Comparison of ENCODE assay signal across 6 cellular contexts in genomic region chr19:58304748-58305064, GRCh38. TPM values are rescaled to one million over a fixed set of nuclear protein-coding genes. Genes with fewer than 3 reads are reported as not detected.
DNase-seq lines count a peak whose midpoint lies in the region; TF ChIP-seq lines count a peak whose summit lies in the region.

No MANE protein-coding gene starts in this region.

- peaks cover 23% of the 10 kb centered on the region for H3K9me3 Mint-ChIP-seq in activated CD4-positive, alpha-beta T cell treated with anti-CD3 and anti-CD28 coated beads, Interleukin-2, amount 10 ng/mL, durations not matched to agents 24 days and 14 days
- H3K9me3 Mint-ChIP-seq in endothelial cell (ENCODE audit: unreplicated experiment) = no peaks in the 10 kb centered on the region

- H3K27ac Mint-ChIP-seq in activated CD4-positive, alpha-beta T cell treated with anti-CD3 and anti-CD28 coated beads, Interleukin-2, amount 10 ng/mL, durations not matched to agents 24 days and 14 days = peak overlapping the region; percentile 96
- peak overlapping the region; percentile 100 for H3K27ac Mint-ChIP-seq in endothelial cell (ENCODE audit: unreplicated experiment)

- intact Hi-C loops in activated CD4-positive, alpha-beta T cell treated with anti-CD3 and anti-CD28 coated beads, Interleukin-2, amount 10 ng/mL, durations not matched to agents 24 days and 14 days (cut with micrococcal nuclease) = loop anchor here (1.0 to 5.0 kb wide), 10 partner anchors 23 to 1064 kb away; partner anchors contain the start of genes MZF1, ZNF132, ZNF274 and ZNF446

- H3K27me3 Mint-ChIP-seq in activated CD4-positive, alpha-beta T cell treated with anti-CD3 and anti-CD28 coated beads, Interleukin-2, amount 10 ng/mL, durations not matched to agents 24 days and 14 days = no peaks in the 10 kb centered on the region
- peaks cover 11% of the 10 kb centered on the region for H3K27me3 Mint-ChIP-seq in endothelial cell (ENCODE audit: unreplicated experiment)

- TF ChIP-seq CTCF in endothelial cell (IDR thresholded peaks at IDR 0.05; ENCODE audit: unreplicated experiment) = no peak

- H3K4me3 Mint-ChIP-seq in activated CD4-positive, alpha-beta T cell treated with anti-CD3 and anti-CD28 coated beads, Interleukin-2, amount 10 ng/mL, durations not matched to agents 24 days and 14 days = peak overlapping the region; percentile 90
- peak overlapping the region; percentile 100 for H3K4me3 Mint-ChIP-seq in endothelial cell (ENCODE audit: unreplicated experiment)

- peak overlapping the region; percentile 84 to 100 (median 99) for H3K4me3 ChIP-seq in skeletal muscle tissue (ENCODE audit: low read length in 3 of 3)

- DNase-seq in activated CD4-positive, alpha-beta T cell treated with anti-CD3 and anti-CD28 coated beads, Interleukin-2, amount 10 ng/mL, durations not matched to agents 24 days and 14 days = no peak
- no peak for DNase-seq in activated CD4-positive, alpha-beta T cell treated with anti-CD3 and anti-CD28 coated beads for 48 hours
- DNase-seq in endothelial cell (ENCODE audit: low spot score) = no peak
- no peak for DNase-seq in NCI-H2029 treated with DMSO at 0.1 percent for 48 hours (lab: John Stamatoyannopoulos, UW)
- no peak for DNase-seq in NCI-H1092 treated with DMSO at 0.1 percent for 48 hours (lab: John Stamatoyannopoulos, UW)

- H3K4me1 ChIP-seq in skeletal muscle tissue (ENCODE audit: control insufficient read depth in 3 of 3, insufficient read depth in 3 of 3, low read length in 3 of 3) = peaks cover 9 to 18% (median 13%) of the 10 kb centered on the region in 3 donors

- peaks cover 23 to 33% (median 28%) of the 10 kb centered on the region in 3 donors for H3K36me3 ChIP-seq in skeletal muscle tissue (ENCODE audit: control insufficient read depth in 3 of 3, insufficient read depth in 3 of 3, low read length in 3 of 3)

- H3K27me3 ChIP-seq in skeletal muscle tissue (ENCODE audit: control insufficient read depth in 3 of 3, insufficient read depth in 3 of 3, low read length in 3 of 3) = no peaks in the 10 kb centered on the region

- peak overlapping the region; percentile 67 to 96 (median 95) for H3K9ac ChIP-seq in skeletal muscle tissue (ENCODE audit: low read depth in 1 of 3, low read length in 3 of 3)

- H3K4me1 Mint-ChIP-seq in activated CD4-positive, alpha-beta T cell treated with anti-CD3 and anti-CD28 coated beads, Interleukin-2, amount 10 ng/mL, durations not matched to agents 24 days and 14 days = peaks cover 35% of the 10 kb centered on the region
- H3K4me1 Mint-ChIP-seq in endothelial cell (ENCODE audit: unreplicated experiment) = peaks cover 23% of the 10 kb centered on the region

- H3K27ac ChIP-seq in skeletal muscle tissue (ENCODE audit: low read depth, low read length) = peak overlapping the region; percentile 91

- peaks cover 0 to 4% (median 0%) of the 10 kb centered on the region in 3 donors for H3K9me3 ChIP-seq in skeletal muscle tissue (ENCODE audit: control insufficient read depth in 3 of 3, low read length in 3 of 3)

- peaks cover 86% of the 10 kb centered on the region for H3K36me3 Mint-ChIP-seq in activated CD4-positive, alpha-beta T cell treated with anti-CD3 and anti-CD28 coated beads, Interleukin-2, amount 10 ng/mL, durations not matched to agents 24 days and 14 days (ENCODE audit: low read depth)
- peaks cover 43% of the 10 kb centered on the region for H3K36me3 Mint-ChIP-seq in endothelial cell (ENCODE audit: low read depth, unreplicated experiment)

RNA-seq across cellular contexts. Expression of gene ERVK3-1, which starts 0.5 kb away (rescaled TPM):
- total RNA-seq in activated CD4-positive, alpha-beta T cell treated with anti-CD3 and anti-CD28 coated beads, Interleukin-2, amount 10 ng/mL, durations not matched to agents 24 days and 14 days = 75.2 and 80.7 TPM in 2 replicates
- total RNA-seq in endothelial cell (ENCODE audit: unreplicated experiment) = 40.6 TPM
- total RNA-seq in skeletal muscle tissue = 14.1 TPM

RNA-seq across cellular contexts. Expression of gene ZSCAN22, which starts 22.1 kb away (rescaled TPM):
- 4.2 and 4.6 TPM in 2 replicates for total RNA-seq in activated CD4-positive, alpha-beta T cell treated with anti-CD3 and anti-CD28 coated beads, Interleukin-2, amount 10 ng/mL, durations not matched to agents 24 days and 14 days
- total RNA-seq in endothelial cell (ENCODE audit: unreplicated experiment) (3.2 TPM), skeletal muscle tissue (2.6 TPM)

RNA-seq across cellular contexts. Expression of gene ZNF8, which starts 26.0 kb away (rescaled TPM):
- 4.8 and 5.1 TPM in 2 replicates for total RNA-seq in activated CD4-positive, alpha-beta T cell treated with anti-CD3 and anti-CD28 coated beads, Interleukin-2, amount 10 ng/mL, durations not matched to agents 24 days and 14 days
- total RNA-seq in endothelial cell (ENCODE audit: unreplicated experiment) = 11.2 TPM
- 6.3 TPM for total RNA-seq in skeletal muscle tissue

RNA-seq across cellular contexts. Expression of gene A1BG, which starts 48.6 kb away (rescaled TPM):
- 7.6 and 7.7 TPM in 2 replicates for total RNA-seq in activated CD4-positive, alpha-beta T cell treated with anti-CD3 and anti-CD28 coated beads, Interleukin-2, amount 10 ng/mL, durations not matched to agents 24 days and 14 days
- 41.9 TPM for total RNA-seq in endothelial cell (ENCODE audit: unreplicated experiment)
- under 0.01 TPM for total RNA-seq in skeletal muscle tissue

RNA-seq across cellular contexts. Expression of gene ZNF497, which starts 57.8 kb away (rescaled TPM):
- total RNA-seq in activated CD4-positive, alpha-beta T cell treated with anti-CD3 and anti-CD28 coated beads, Interleukin-2, amount 10 ng/mL, durations not matched to agents 24 days and 14 days = 0.79 and 1.1 TPM in 2 replicates
- total RNA-seq in endothelial cell (ENCODE audit: unreplicated experiment) (3.6 TPM), skeletal muscle tissue (2.1 TPM)
